In the genomic region with DNA sequence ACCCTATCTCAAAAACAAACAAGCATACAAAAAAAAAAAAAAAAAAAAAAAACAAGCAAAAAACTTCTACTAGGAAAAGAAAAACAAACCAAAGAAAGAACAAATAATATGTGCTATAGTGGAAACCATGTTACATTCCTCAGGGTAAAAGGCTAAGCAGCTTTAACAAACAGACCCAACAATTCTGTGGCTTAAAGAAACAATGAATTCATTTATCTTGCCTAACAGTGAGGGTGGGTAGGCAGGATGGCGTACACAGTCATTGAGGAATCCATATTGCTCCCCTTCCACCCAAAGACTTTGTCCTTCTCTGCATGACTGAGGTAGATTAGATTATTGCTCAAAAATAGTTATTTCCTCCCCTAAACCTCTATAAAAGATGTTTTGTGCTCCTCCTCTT, we compare ENCODE assay signal across 27 cellular contexts.
"Had no signal": no experiment of that assay in that cellular context is flagged by ENCODE, and none has a peak within 500 bp of the region (broad histone marks: within the 10 kb centered on the region; RNA-seq: fewer than 3 reads in every experiment).

No MANE protein-coding gene starts in this region.

- H3K27me3 Mint-ChIP-seq: activated CD4-positive, alpha-beta memory T cell treated with anti-CD3 and anti-CD28 coated beads, Interleukin-2, amount 10 ng/mL, durations not matched to agents 7 days and 5 days; activated CD4-positive, alpha-beta T cell treated with anti-CD3 and anti-CD28 coated beads, Interleukin-2, amount 10 ng/mL, durations not matched to agents 7 days and 5 days; activated naive CD8-positive, alpha-beta T cell treated with anti-CD3 and anti-CD28 coated beads, Interleukin-2, amount 10 ng/mL, durations not matched to agents 7 days and 5 days; activated T-cell treated with anti-CD3 and anti-CD28 coated beads, Interleukin-2, amount 50 U/mL, for 24 hours had no signal

- H3K4me1 Mint-ChIP-seq: activated CD4-positive, alpha-beta memory T cell treated with anti-CD3 and anti-CD28 coated beads, Interleukin-2, amount 10 ng/mL, durations not matched to agents 7 days and 5 days; activated CD4-positive, alpha-beta T cell treated with anti-CD3 and anti-CD28 coated beads, Interleukin-2, amount 10 ng/mL, durations not matched to agents 7 days and 5 days; activated naive CD4-positive, alpha-beta T cell treated with anti-CD3 and anti-CD28 coated beads, Interleukin-2, amount 10 ng/mL, durations not matched to agents 7 days and 5 days; activated naive CD8-positive, alpha-beta T cell treated with anti-CD3 and anti-CD28 coated beads, Interleukin-2, amount 10 ng/mL, durations not matched to agents 7 days and 5 days; central memory CD8-positive, alpha-beta T cell; endodermal cell had no signal

- FAIRE-seq: bronchial epithelial cell had no signal

- DNase-seq: activated CD4-positive, alpha-beta memory T cell treated with anti-CD3 and anti-CD28 coated beads, Interleukin-2, amount 10 ng/mL, durations not matched to agents 7 days and 5 days; activated CD4-positive, alpha-beta T cell treated with anti-CD3 and anti-CD28 coated beads for 1 hour; activated CD4-positive, alpha-beta T cell treated with anti-CD3 and anti-CD28 coated beads for 4 hours; activated CD4-positive, alpha-beta T cell treated with anti-CD3 and anti-CD28 coated beads, Interleukin-2, amount 10 ng/mL, durations not matched to agents 7 days and 5 days; activated CD4-positive, alpha-beta T cell treated with anti-CD3 and anti-CD28 coated beads, Interleukin-2, amount 50 U/mL, for 4 hours; activated CD8-positive, alpha-beta memory T cell treated with anti-CD3 and anti-CD28 coated beads, Interleukin-2, amount 50 U/mL, for 48 hours; activated gamma-delta T cell; activated naive CD4-positive, alpha-beta T cell; activated naive CD4-positive, alpha-beta T cell treated with anti-CD3 and anti-CD28 coated beads, Interleukin-2, amount 10 ng/mL, durations not matched to agents 7 days and 5 days; activated naive CD8-positive, alpha-beta T cell treated with anti-CD3 and anti-CD28 coated beads, Interleukin-2, amount 10 ng/mL, durations not matched to agents 7 days and 5 days; activated T-cell treated with anti-CD3 and anti-CD28 coated beads for 4 hours; activated T-cell treated with anti-CD3 and anti-CD28 coated beads, Interleukin-2, amount 50 U/mL, for 24 hours; activated T-cell treated with anti-CD3 and anti-CD28 coated beads, Interleukin-2, amount 50 U/mL, for 72 hours; brain microvascular endothelial cell; dorsolateral prefrontal cortex; effector memory CD4-positive, alpha-beta T cell; endodermal cell; foreskin keratinocyte; heart right ventricle; T-helper 2 cell had no signal

- H3K27me3 ChIP-seq: ascending aorta, brain microvascular endothelial cell, foreskin keratinocyte, gastroesophageal sphincter, heart right ventricle had no signal

- H3K27ac ChIP-seq: ascending aorta, brain microvascular endothelial cell, coronary artery, dorsolateral prefrontal cortex, foreskin keratinocyte, gastroesophageal sphincter, heart right ventricle had no signal

- H3K36me3 ChIP-seq: ascending aorta, brain microvascular endothelial cell, gastroesophageal sphincter, heart right ventricle had no signal

- H3K4me3 ChIP-seq: ascending aorta, coronary artery, dorsolateral prefrontal cortex, gastroesophageal sphincter, heart right ventricle had no signal

- H3K36me3 Mint-ChIP-seq: activated naive CD4-positive, alpha-beta T cell treated with anti-CD3 and anti-CD28 coated beads, Interleukin-2, amount 10 ng/mL, durations not matched to agents 7 days and 5 days; activated naive CD8-positive, alpha-beta T cell treated with anti-CD3 and anti-CD28 coated beads, Interleukin-2, amount 10 ng/mL, durations not matched to agents 7 days and 5 days had no signal

- H3K4me3 Mint-ChIP-seq: activated CD4-positive, alpha-beta memory T cell treated with anti-CD3 and anti-CD28 coated beads, Interleukin-2, amount 10 ng/mL, durations not matched to agents 7 days and 5 days; activated CD4-positive, alpha-beta T cell treated with anti-CD3 and anti-CD28 coated beads, Interleukin-2, amount 10 ng/mL, durations not matched to agents 7 days and 5 days; activated naive CD4-positive, alpha-beta T cell treated with anti-CD3 and anti-CD28 coated beads, Interleukin-2, amount 10 ng/mL, durations not matched to agents 7 days and 5 days; activated naive CD8-positive, alpha-beta T cell treated with anti-CD3 and anti-CD28 coated beads, Interleukin-2, amount 10 ng/mL, durations not matched to agents 7 days and 5 days; activated T-cell treated with anti-CD3 and anti-CD28 coated beads, Interleukin-2, amount 50 U/mL, for 24 hours; activated T-cell treated with anti-CD3 and anti-CD28 coated beads, Interleukin-2, amount 50 U/mL, for 72 hours; central memory CD8-positive, alpha-beta T cell; dendritic cell treated with granulocyte-macrophage colony-stimulating factor and Interleukin-4, amounts not matched to agents 40 ng/mL and 50 ng/mL, for 4 days; endodermal cell had no signal

- H3K4me1 ChIP-seq: foreskin keratinocyte, gastroesophageal sphincter had no signal

- H3K27ac Mint-ChIP-seq: activated CD4-positive, alpha-beta memory T cell treated with anti-CD3 and anti-CD28 coated beads, Interleukin-2, amount 10 ng/mL, durations not matched to agents 7 days and 5 days; activated CD4-positive, alpha-beta T cell treated with anti-CD3 and anti-CD28 coated beads, Interleukin-2, amount 10 ng/mL, durations not matched to agents 7 days and 5 days; activated naive CD4-positive, alpha-beta T cell treated with anti-CD3 and anti-CD28 coated beads, Interleukin-2, amount 10 ng/mL, durations not matched to agents 7 days and 5 days; activated naive CD4-positive, alpha-beta T cell treated with anti-CD3 and anti-CD28 coated beads, Interleukin-2, amount 50 U/mL, for 72 hours; activated naive CD8-positive, alpha-beta T cell treated with anti-CD3 and anti-CD28 coated beads, Interleukin-2, amount 10 ng/mL, durations not matched to agents 7 days and 5 days; activated T-cell treated with anti-CD3 and anti-CD28 coated beads, Interleukin-2, amount 50 U/mL, for 24 hours; activated T-cell treated with anti-CD3 and anti-CD28 coated beads, Interleukin-2, amount 50 U/mL, for 72 hours; dendritic cell treated with granulocyte-macrophage colony-stimulating factor and Interleukin-4, amounts not matched to agents 40 ng/mL and 50 ng/mL, for 4 days; endodermal cell had no signal
